Comparison of ENCODE assay signal across 8 cellular contexts in genomic region chr5:76403963-76404693, GRCh38. TPM values are rescaled to one million over a fixed set of nuclear protein-coding genes. Genes with fewer than 3 reads are reported as not detected.
DNase-seq lines count a peak whose midpoint lies in the region; TF ChIP-seq lines count a peak whose summit lies in the region.

No MANE protein-coding gene starts in this region.

- H3K4me3 ChIP-seq in rectal smooth muscle tissue (ENCODE audit: low read length) (peak overlapping the region; percentile 72), vagina (peak overlapping the region; percentile 51 to 52)

- no peaks in the 10 kb centered on the region for H3K36me3 Mint-ChIP-seq in IgD-negative memory B cell
- H3K36me3 Mint-ChIP-seq in glutamatergic neuron (ENCODE audit: unreplicated experiment), result no peaks in the 10 kb centered on the region

- H3K27ac ChIP-seq in rectal smooth muscle tissue (ENCODE audit: low read depth, low read length) (peak overlapping the region; percentile 27), vagina (peak overlapping the region; percentile 65)

- H3K4me3 Mint-ChIP-seq in IgD-negative memory B cell, result peak overlapping the region; percentile 91 to 97 (median 92)
- peak overlapping the region; percentile 70 for H3K4me3 Mint-ChIP-seq in glutamatergic neuron (ENCODE audit: unreplicated experiment)

- H3K9ac ChIP-seq in rectal smooth muscle tissue (ENCODE audit: low read length), result no peak overlapping the region

- H3K27me3 Mint-ChIP-seq in IgD-negative memory B cell (peaks cover 4% of the 10 kb centered on the region), glutamatergic neuron (ENCODE audit: unreplicated experiment) (peaks cover 5% of the 10 kb centered on the region)

- peak; percentile 35 for DNase-seq in SIG-M5 treated with dmso at 0.1 percent for 504 hours (lab: John Stamatoyannopoulos, UW; ENCODE audit: unreplicated experiment)
- DNase-seq in SIG-M5 (lab: John Stamatoyannopoulos, UW), result no peak
- peak; percentile 49 for DNase-seq in activated CD8-positive, alpha-beta memory T cell treated with anti-CD3 and anti-CD28 coated beads, Interleukin-2, amount 50 U/mL, for 24 hours (ENCODE audit: extremely low read depth)
- DNase-seq in glutamatergic neuron, result peak; percentile 20
- no peak for DNase-seq in vagina (ENCODE audit: extremely low spot score in 2 of 2)
- no peak for DNase-seq in NAMALWA (ENCODE audit: low spot score)

- H3K27ac Mint-ChIP-seq in IgD-negative memory B cell (peak overlapping the region; percentile 97 to 99 (median 98)), glutamatergic neuron (ENCODE audit: unreplicated experiment) (no peak overlapping the region)

- intact Hi-C loops in vagina (cut with DNase I), result no loop called here

- TF ChIP-seq CTCF in glutamatergic neuron (IDR thresholded peaks at IDR 0.05; ENCODE audit: partially characterized antibody, unreplicated experiment), result no peak
- no peak for TF ChIP-seq CTCF in vagina (IDR thresholded peaks at IDR 0.05)

- H3K27me3 ChIP-seq in rectal smooth muscle tissue (ENCODE audit: control insufficient read depth, insufficient read depth, low read length), result no peaks in the 10 kb centered on the region
- H3K27me3 ChIP-seq in vagina, result no peaks in the 10 kb centered on the region

- H3K4me1 Mint-ChIP-seq in IgD-negative memory B cell, result peaks cover 31 to 44% (median 42%) of the 10 kb centered on the region in 3 donors
- no peaks in the 10 kb centered on the region for H3K4me1 Mint-ChIP-seq in glutamatergic neuron (ENCODE audit: low read depth, unreplicated experiment)

- no peaks in the 10 kb centered on the region for H3K9me3 ChIP-seq in vagina

- no peak for TF ChIP-seq POLR2A in vagina (IDR thresholded peaks at IDR 0.05)

- H3K9me3 Mint-ChIP-seq in IgD-negative memory B cell, result peaks cover 0 to 1% (median 0%) of the 10 kb centered on the region in 3 donors
- H3K9me3 Mint-ChIP-seq in glutamatergic neuron (ENCODE audit: unreplicated experiment), result peaks cover 3% of the 10 kb centered on the region

- no peaks in the 10 kb centered on the region for H3K36me3 ChIP-seq in rectal smooth muscle tissue (ENCODE audit: control insufficient read depth, insufficient read depth, low read length)
- H3K36me3 ChIP-seq in vagina, result no peaks in the 10 kb centered on the region

- H3K4me1 ChIP-seq in rectal smooth muscle tissue (ENCODE audit: control insufficient read depth, insufficient read depth, low read length) (no peaks in the 10 kb centered on the region), vagina (peaks cover 17% of the 10 kb centered on the region)

RNA-seq across cellular contexts. Expression of gene IQGAP2, which starts 1.0 kb away (rescaled TPM):
- polyA plus RNA-seq in IgD-negative memory B cell, result 8.0 TPM
- total RNA-seq in glutamatergic neuron (ENCODE audit: unreplicated experiment), result 1.4 TPM
- 8.6 TPM for total RNA-seq in vagina

Comparison
In these comparisons a context has a peak if more than half of its experiments do, and no peak if none do; other contexts are left out.
1. DNase-seq: peak in SIG-M5 treated with dmso at 0.1 percent for 504 hours (single experiment), activated CD8-positive, alpha-beta memory T cell treated with anti-CD3 and anti-CD28 coated beads, Interleukin-2, amount 50 U/mL, for 24 hours (single experiment) and glutamatergic neuron (single experiment); none in SIG-M5 (single experiment), vagina (0 of 2) and NAMALWA (single experiment).